In the genomic region with DNA sequence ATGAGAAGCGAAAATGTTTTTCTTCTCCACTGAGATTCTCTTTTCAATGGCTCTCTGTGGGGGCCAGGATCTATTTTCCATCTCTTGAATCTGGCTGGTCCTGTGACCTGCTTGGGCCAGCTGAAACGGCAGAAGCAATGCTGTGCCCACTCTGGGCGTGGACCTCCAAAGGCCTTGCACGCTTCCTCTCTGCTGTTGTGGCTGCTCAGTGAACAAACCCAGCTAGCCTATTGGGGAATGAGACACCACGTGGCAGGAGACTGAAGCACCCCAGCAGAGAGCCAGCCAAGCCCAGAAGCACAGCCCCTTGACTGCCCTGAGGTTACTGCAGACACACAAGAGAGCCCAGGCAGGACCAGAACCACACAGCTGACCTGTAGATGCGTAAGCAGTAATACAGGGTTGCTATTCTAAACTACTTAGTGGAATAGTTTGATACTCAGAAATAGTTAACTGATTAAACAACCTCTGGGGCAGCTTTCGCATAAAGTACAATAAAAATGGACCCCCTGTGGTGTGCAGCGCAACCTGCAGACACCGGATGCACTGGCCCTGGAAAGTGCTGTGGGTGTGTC, we compare ENCODE assay signal across 23 cellular contexts.
DNase-seq lines count a peak whose midpoint lies in the region; TF ChIP-seq lines count a peak whose summit lies in the region.
"Had no signal": no experiment of that assay in that cellular context is flagged by ENCODE, and none has a peak within 500 bp of the region (broad histone marks: within the 10 kb centered on the region; RNA-seq: fewer than 3 reads in every experiment).

No MANE protein-coding gene starts in this region.

- no peaks in the 10 kb centered on the region for H3K36me3 ChIP-seq in SK-N-SH (replicated peaks in 1 of 2; ENCODE audit: control insufficient read depth in 1 of 2, insufficient read depth in 2 of 2, low read length in 1 of 2)
- H3K36me3 ChIP-seq: left ventricle myocardium inferior, pancreas had no signal

- CTCF ChIA-PET in SK-N-SH (lab: Yijun Ruan, JAX), result no interaction called here

- no peak overlapping the region for H2AK5ac ChIP-seq in H9 (ENCODE audit: insufficient read length, low read length)

- TF ChIP-seq EP300 in Ishikawa (IDR thresholded peaks at IDR 0.05; ENCODE audit: borderline replicate concordance), result no peak
- TF ChIP-seq EP300 in SK-N-SH (IDR thresholded peaks at IDR 0.05; ENCODE audit: borderline replicate concordance in 1 of 2, low read depth in 1 of 2, low read length in 1 of 2), result no peak

- peaks cover 5 to 6% of the 10 kb centered on the region in 2 experiments; a peak in 2 of 4 replicates for H3K4me1 Mint-ChIP-seq in H9
- H3K4me1 Mint-ChIP-seq: activated CD4-positive, alpha-beta T cell treated with anti-CD3 and anti-CD28 coated beads, Interleukin-2, amount 10 ng/mL, durations not matched to agents 24 days and 14 days; activated naive CD8-positive, alpha-beta T cell treated with anti-CD3 and anti-CD28 coated beads, Interleukin-2, amount 10 ng/mL, durations not matched to agents 7 days and 5 days; brain; stimulated activated memory B cell treated with anti-CD40 and anti-IgM and Interleukin-4, amounts not matched to agents 10 μg/mL and 1 μg/mL and 100 μg/mL, for 72 hours had no signal

- H3K79me1 ChIP-seq in H9 (ENCODE audit: insufficient read depth, low read depth, low read length, poor library complexity, severe bottlenecking), result no peaks in the 10 kb centered on the region

- no peak overlapping the region for H3K9ac ChIP-seq in SK-N-SH
- no peak overlapping the region for H3K9ac ChIP-seq in H9 (ENCODE audit: extremely low read depth, insufficient read length, low read length)
- H3K9ac ChIP-seq: KMS-11 had no signal

- H3K4me3 Mint-ChIP-seq in H9, result no peak overlapping the region
- H3K4me3 Mint-ChIP-seq: activated CD4-positive, alpha-beta T cell treated with anti-CD3 and anti-CD28 coated beads, Interleukin-2, amount 10 ng/mL, durations not matched to agents 24 days and 14 days; activated naive CD8-positive, alpha-beta T cell treated with anti-CD3 and anti-CD28 coated beads, Interleukin-2, amount 10 ng/mL, durations not matched to agents 7 days and 5 days; brain; stimulated activated memory B cell treated with anti-CD40 and anti-IgM and Interleukin-4, amounts not matched to agents 10 μg/mL and 1 μg/mL and 100 μg/mL, for 72 hours had no signal

- no peak overlapping the region for H3T11ph ChIP-seq in H9 (ENCODE audit: low read length)

- TF ChIP-seq RAD21 in Ishikawa (IDR thresholded peaks at IDR 0.05; ENCODE audit: low read depth) (no peak), SK-N-SH (IDR thresholded peaks at IDR 0.05; ENCODE audit: low read length) (no peak)

- no peak overlapping the region for H3K18ac ChIP-seq in H9 (ENCODE audit: insufficient read length, low read depth, low read length)

- H3K4me1 ChIP-seq in SK-N-SH (ENCODE audit: control insufficient read depth in 1 of 2, insufficient read depth in 2 of 2, low read depth in 1 of 2, low read length in 1 of 2) (peaks cover 0 to 3% of the 10 kb centered on the region in 2 experiments; a peak in 1 of 4 replicates), H9 (ENCODE audit: insufficient read depth, low read length) (no peaks in the 10 kb centered on the region)
- H3K4me1 ChIP-seq: left ventricle myocardium inferior, pancreas, testis had no signal

- no peaks in the 10 kb centered on the region for H3F3A ChIP-seq in SK-N-SH (replicated peaks; ENCODE audit: insufficient read depth)

- H3K9me3 Mint-ChIP-seq in H9, result peaks cover 2 to 4% of the 10 kb centered on the region in 2 experiments
- H3K9me3 Mint-ChIP-seq: activated T-helper 2 cell treated with anti-CD3 and anti-CD28 coated beads, Interferon-gamma antibody, Interleukin-2, Interleukin-4, amounts not matched to agents 10 μg/mL and 5 μg/mL and 100 μg/mL, durations not matched to agents 14 hours and 24 hours and 36 hours had no signal

- H4K91ac ChIP-seq in H9 (ENCODE audit: insufficient read length, low read depth, low read length), result no peak overlapping the region

- H3K56ac ChIP-seq in H9 (ENCODE audit: insufficient read length, low read depth, low read length), result no peak overlapping the region

- no peaks in the 10 kb centered on the region for H3K27me3 Mint-ChIP-seq in H9 (ENCODE audit: low read depth)
- H3K27me3 Mint-ChIP-seq: brain had no signal

- H2BK120ac ChIP-seq in H9 (ENCODE audit: low read depth, low read length, poor library complexity, severe bottlenecking), result no peak overlapping the region

- no peak overlapping the region for H3K4me3 ChIP-seq in SK-N-SH (ENCODE audit: low read depth in 2 of 2, low read length in 1 of 2)
- H3K4me3 ChIP-seq: GM12878, left ventricle myocardium inferior, pancreas, testis had no signal

- H4K5ac ChIP-seq in H9 (ENCODE audit: insufficient read length, low read depth, low read length), result no peak overlapping the region

- H3K36me3 Mint-ChIP-seq in H9 (ENCODE audit: insufficient read depth in 1 of 3, low read depth in 3 of 3), result peaks cover 0 to 5% (median 1%) of the 10 kb centered on the region in 3 experiments; a peak in 4 of 7 replicates
- H3K36me3 Mint-ChIP-seq: activated naive CD8-positive, alpha-beta T cell treated with anti-CD3 and anti-CD28 coated beads, Interleukin-2, amount 10 ng/mL, durations not matched to agents 7 days and 5 days; stimulated activated memory B cell treated with anti-CD40 and anti-IgM and Interleukin-4, amounts not matched to agents 10 μg/mL and 1 μg/mL and 100 μg/mL, for 72 hours had no signal

- no peak overlapping the region for H2BK12ac ChIP-seq in H9 (ENCODE audit: insufficient read length, low read depth, low read length)

- H3K27me3 ChIP-seq in SK-N-SH (ENCODE audit: insufficient read depth), result no peaks in the 10 kb centered on the region
- H3K27me3 ChIP-seq in H9 (ENCODE audit: insufficient read depth, low read length), result no peaks in the 10 kb centered on the region
- H3K27me3 ChIP-seq: pancreas, testis had no signal

- H3K23me2 ChIP-seq in H9 (ENCODE audit: insufficient read length, low read depth, low read length, poor library complexity, severe bottlenecking), result no peaks in the 10 kb centered on the region

- H3K4ac ChIP-seq in H9 (ENCODE audit: low read depth, low read length), result no peak overlapping the region

- H3K4me2 ChIP-seq in SK-N-SH (no peak overlapping the region), H9 (ENCODE audit: insufficient read depth, insufficient read length, low read length) (no peak overlapping the region)
- H3K4me2 ChIP-seq: KMS-11 had no signal

- H3K9me3 ChIP-seq in SK-N-SH (no peaks in the 10 kb centered on the region), H9 (ENCODE audit: control insufficient read depth, low read depth, low read length) (no peaks in the 10 kb centered on the region)
- H3K9me3 ChIP-seq: pancreas, testis had no signal

- DNase-seq in SK-N-SH (no peak), islet precursor cell (peak; percentile 52), renal cortical epithelial cell (ENCODE audit: low read depth) (peak; percentile 89), DMS53 treated with DMSO at 0.1 percent for 48 hours (lab: John Stamatoyannopoulos, UW; ENCODE audit: unreplicated experiment) (no peak), middle frontal gyrus (ENCODE audit: extremely low spot score, low spot score) (no peak), H9 (no peak)
- DNase-seq: activated CD4-positive, alpha-beta T cell treated with anti-CD3 and anti-CD28 coated beads, Interleukin-2, amount 10 ng/mL, durations not matched to agents 24 days and 14 days; activated naive CD8-positive, alpha-beta T cell treated with anti-CD3 and anti-CD28 coated beads, Interleukin-2, amount 10 ng/mL, durations not matched to agents 7 days and 5 days; GOT3; left ventricle myocardium inferior; NCI-H1092 treated with DMSO at 0.1 percent for 48 hours; NCI-H774; pancreas; PC-3; SIG-M5; T-helper 1 cell; testis had no signal

- no peak overlapping the region for H3K23ac ChIP-seq in H9 (ENCODE audit: insufficient read length, low read depth, low read length)

- H4K8ac ChIP-seq in H9 (replicated peaks; ENCODE audit: insufficient read length, low read depth, low read length), result no peak overlapping the region

- H4K20me1 ChIP-seq in SK-N-SH (ENCODE audit: insufficient read depth) (no peaks in the 10 kb centered on the region), H9 (ENCODE audit: control insufficient read depth, insufficient read depth, insufficient read length) (no peaks in the 10 kb centered on the region)

- no peaks in the 10 kb centered on the region for H3K79me2 ChIP-seq in SK-N-SH (ENCODE audit: insufficient read depth)
- no peaks in the 10 kb centered on the region for H3K79me2 ChIP-seq in H9 (ENCODE audit: insufficient read depth, low read length)

- H3K9me2 ChIP-seq in SK-N-SH, result no peaks in the 10 kb centered on the region

- H3K14ac ChIP-seq in H9 (ENCODE audit: insufficient read depth, low read length), result no peak overlapping the region

- 80% methylated on average over 9 of the region's 9 CpGs for WGBS in SK-N-SH (ENCODE audit: low lambda C conversion rate)
- no CpG with 5 or more reads among the region's 9 CpGs for WGBS in H9 (ENCODE audit: extremely low coverage, insufficient read length, low lambda C conversion rate)

- no peak overlapping the region for H2BK20ac ChIP-seq in H9 (ENCODE audit: low read depth, low read length, poor library complexity, severe bottlenecking)

- no peak overlapping the region for H2BK5ac ChIP-seq in H9 (ENCODE audit: insufficient read length, low read length)

- H3K27ac ChIP-seq in SK-N-SH (ENCODE audit: low read depth in 2 of 2, low read length in 1 of 2) (no peak overlapping the region), H9 (ENCODE audit: insufficient read length, low read depth, low read length) (no peak overlapping the region)
- H3K27ac ChIP-seq: KMS-11, left ventricle myocardium inferior, pancreas, testis had no signal

- H2BK15ac ChIP-seq in H9 (ENCODE audit: low read depth, low read length), result no peak overlapping the region

- no peak overlapping the region for H2AFZ ChIP-seq in SK-N-SH (ENCODE audit: low read depth)
- no peak overlapping the region for H2AFZ ChIP-seq in H9 (ENCODE audit: low read length)

- H3K27ac Mint-ChIP-seq in H9, result no peak overlapping the region
- H3K27ac Mint-ChIP-seq: activated CD4-positive, alpha-beta T cell treated with anti-CD3 and anti-CD28 coated beads, Interleukin-2, amount 10 ng/mL, durations not matched to agents 24 days and 14 days; activated naive CD8-positive, alpha-beta T cell treated with anti-CD3 and anti-CD28 coated beads, Interleukin-2, amount 10 ng/mL, durations not matched to agents 7 days and 5 days; activated T-helper 2 cell treated with anti-CD3 and anti-CD28 coated beads, Interferon-gamma antibody, Interleukin-2, Interleukin-4, amounts not matched to agents 10 μg/mL and 5 μg/mL and 100 μg/mL, durations not matched to agents 14 hours and 24 hours and 36 hours; stimulated activated memory B cell treated with anti-CD40 and anti-IgM and Interleukin-4, amounts not matched to agents 10 μg/mL and 1 μg/mL and 100 μg/mL, for 72 hours had no signal

- TF ChIP-seq CTCF in SK-N-SH (IDR thresholded peaks at IDR 0.05), result no peak
- TF ChIP-seq CTCF in H9 (conservative IDR thresholded peaks at IDR 0.05), result no peak

- POLR2A ChIA-PET in SK-N-SH (lab: Yijun Ruan, JAX), result no interaction called here

TF ChIP-seq in Ishikawa, 13 proteins besides CTCF, POLR2A, EP300 and RAD21 (continues in another document):
- TF ChIP-seq CEBPB (IDR thresholded peaks at IDR 0.05) (no peak), TEAD4 (IDR thresholded peaks at IDR 0.05) (no peak), NFIC (IDR thresholded peaks at IDR 0.05) (no peak)

Comparison
In these comparisons a context has a peak if more than half of its experiments do, and no peak if none do; other contexts are left out.
1. DNase-seq: peak in islet precursor cell (single experiment) and renal cortical epithelial cell (single experiment); none in SK-N-SH (single experiment), DMS53 treated with DMSO at 0.1 percent for 48 hours (single experiment), middle frontal gyrus (single experiment) and H9 (single experiment).